Comparison of ENCODE assay signal across 3 cellular contexts in the genomic region with DNA sequence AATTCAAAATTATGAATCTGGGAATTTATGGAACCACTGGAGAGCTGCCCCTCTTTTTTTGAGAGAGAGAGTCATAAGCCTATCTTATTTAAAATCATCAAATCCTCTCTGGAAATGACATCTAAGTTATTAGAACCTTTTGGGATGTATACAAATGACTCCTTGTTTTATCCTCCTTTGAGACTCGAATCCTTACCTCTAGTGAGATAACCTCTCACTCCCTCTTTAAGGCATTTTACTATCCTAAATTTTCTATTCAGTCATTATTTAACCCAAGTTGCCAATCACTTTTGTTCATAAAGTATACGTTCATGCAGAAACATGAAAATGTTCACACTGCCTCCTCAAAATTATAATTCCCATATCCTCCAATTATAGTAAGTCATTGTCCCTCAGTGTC.
"Had no signal": no experiment of that assay in that cellular context is flagged by ENCODE, and none has a peak within 500 bp of the region (broad histone marks: within the 10 kb centered on the region; RNA-seq: fewer than 3 reads in every experiment).

No MANE protein-coding gene starts in this region.

- ATAC-seq: GM12878 had no signal

- DNase-seq: GDM1, GF-D8 had no signal

- H3K4me3 ChIP-seq: GM12878 had no signal
